15 cellular contexts compared by ENCODE assay signal in genomic region chr10:16943301-16944080, GRCh38.
DNase-seq lines count a peak whose midpoint lies in the region; ATAC-seq and TF ChIP-seq lines count a peak whose summit lies in the region.
"Had no signal": no experiment of that assay in that cellular context is flagged by ENCODE, and none has a peak within 500 bp of the region (broad histone marks: within the 10 kb centered on the region; RNA-seq: fewer than 3 reads in every experiment).

No MANE protein-coding gene starts in this region.

- no peak for TF ChIP-seq RAD21 in neural cell (conservative IDR thresholded peaks at IDR 0.05)

- intact Hi-C loops in breast epithelium (cut with DNase I; ENCODE audit: low total_unique reads), result no loop called here
- intact Hi-C loops in mammary epithelial cell (cut with micrococcal nuclease), result no loop called here
- intact Hi-C loops in aorta (cut with DNase I), result loop anchor here in 1 of 2 donors (5.0 to 10.0 kb wide), 3 partner anchors 51 to 314 kb away; no protein-coding TSS in a partner anchor

- H3K9me3 ChIP-seq in breast epithelium (no peaks in the 10 kb centered on the region), mammary epithelial cell (replicated peaks; ENCODE audit: insufficient read depth, low read length) (no peaks in the 10 kb centered on the region), neural cell (ENCODE audit: low read length) (no peaks in the 10 kb centered on the region), aorta (ENCODE audit: control insufficient read depth, low read length) (no peaks in the 10 kb centered on the region)
- H3K9me3 ChIP-seq: colonic mucosa, gastrocnemius medialis, testis had no signal

- DNase-seq in breast epithelium (ENCODE audit: low spot score in 2 of 2), result no peak
- no peak for DNase-seq in mammary epithelial cell
- DNase-seq in choroid plexus epithelial cell (ENCODE audit: low read depth), result peak; percentile 49
- no peak for DNase-seq in aorta
- no peak for DNase-seq in NK-92 (lab: John Stamatoyannopoulos, UW; ENCODE audit: unreplicated experiment)
- DNase-seq: activated naive CD4-positive, alpha-beta T cell treated with anti-CD3 and anti-CD28 coated beads, Interleukin-2, amount 50 U/mL, for 16 hours; colonic mucosa; gastrocnemius medialis; NCI-H187; NCI-H69; testis had no signal

- CTCF ChIA-PET in mammary epithelial cell (lab: Charles Lee; ENCODE audit: low non-redundant PET), result no interaction called here

- H4K20me1 ChIP-seq in mammary epithelial cell (ENCODE audit: insufficient read depth, low read length), result no peaks in the 10 kb centered on the region
- no peaks in the 10 kb centered on the region for H4K20me1 ChIP-seq in neural cell (ENCODE audit: insufficient read depth)

- no peak overlapping the region for H3K4me3 ChIP-seq in breast epithelium
- no peak overlapping the region for H3K4me3 ChIP-seq in mammary epithelial cell (replicated peaks in 1 of 3; ENCODE audit: insufficient read depth in 1 of 3, low read depth in 2 of 3, low read length in 3 of 3)
- no peak overlapping the region for H3K4me3 ChIP-seq in choroid plexus epithelial cell (ENCODE audit: low read depth, low read length)
- H3K4me3 ChIP-seq in neural cell (ENCODE audit: low read length), result no peak overlapping the region
- peak overlapping the region in 1 of 2 donors; percentile 26 for H3K4me3 ChIP-seq in aorta (ENCODE audit: low read length in 2 of 2)
- H3K4me3 ChIP-seq: colonic mucosa, gastrocnemius medialis, testis had no signal

- H3K4me2 ChIP-seq in mammary epithelial cell (ENCODE audit: insufficient read depth, low read depth, low read length) (no peak overlapping the region), neural cell (ENCODE audit: low read length) (no peak overlapping the region)
- H3K4me2 ChIP-seq: KMS-11 had no signal

- H3K36me3 ChIP-seq in breast epithelium (no peaks in the 10 kb centered on the region), mammary epithelial cell (ENCODE audit: insufficient read depth, low read length) (no peaks in the 10 kb centered on the region), neural cell (ENCODE audit: insufficient read depth, low read length) (no peaks in the 10 kb centered on the region), aorta (ENCODE audit: control insufficient read depth in 1 of 2, insufficient read depth in 2 of 2, low read length in 1 of 2) (no peaks in the 10 kb centered on the region)
- H3K36me3 ChIP-seq: colonic mucosa, gastrocnemius medialis had no signal

- H3K9ac ChIP-seq in mammary epithelial cell (ENCODE audit: insufficient read depth, low read length), result no peak overlapping the region
- no peak overlapping the region for H3K9ac ChIP-seq in neural cell (ENCODE audit: low read length)
- H3K9ac ChIP-seq: KMS-11 had no signal

- no peaks in the 10 kb centered on the region for H3K9me2 ChIP-seq in neural cell (ENCODE audit: insufficient read depth, low read length)

- no peaks in the 10 kb centered on the region for H3K4me1 ChIP-seq in breast epithelium
- no peaks in the 10 kb centered on the region for H3K4me1 ChIP-seq in mammary epithelial cell (ENCODE audit: insufficient read depth, low read length)
- peaks cover 0 to 3% of the 10 kb centered on the region in 2 donors for H3K4me1 ChIP-seq in aorta (ENCODE audit: control insufficient read depth in 1 of 2, insufficient read depth in 2 of 2, low read length in 2 of 2)
- H3K4me1 ChIP-seq: colonic mucosa, testis had no signal

- H3K79me2 ChIP-seq in mammary epithelial cell (ENCODE audit: insufficient read depth, low read length) (no peaks in the 10 kb centered on the region), neural cell (replicated peaks; ENCODE audit: insufficient read depth, low read length) (no peaks in the 10 kb centered on the region)

- H3K27ac ChIP-seq in breast epithelium, result peak overlapping the region; percentile 40 to 53
- H3K27ac ChIP-seq in mammary epithelial cell (ENCODE audit: insufficient read depth, low read depth, low read length), result no peak overlapping the region
- H3K27ac ChIP-seq in neural cell (ENCODE audit: low read length), result peak overlapping the region; percentile 36
- H3K27ac ChIP-seq in aorta (ENCODE audit: low read depth in 1 of 2, low read length in 2 of 2), result no peak overlapping the region
- H3K27ac ChIP-seq: colonic mucosa, KMS-11 had no signal

- 97% methylated on average over 7 of the region's 7 CpGs for WGBS in mammary epithelial cell (ENCODE audit: low coverage, missing lambda C conversion rate)
- WGBS in aorta, 2 donors, result 14 to 17% methylated on average over 7 of the region's 7 CpGs

- no peak for TF ChIP-seq EP300 in neural cell (conservative IDR thresholded peaks at IDR 0.05; ENCODE audit: poor library complexity, severe bottlenecking)

- no peaks in the 10 kb centered on the region for H3F3A ChIP-seq in neural cell (ENCODE audit: insufficient read depth, low read length, poor library complexity, severe bottlenecking)

- TF ChIP-seq POLR2A in breast epithelium (IDR thresholded peaks at IDR 0.05), result no peak

- dilution Hi-C loops in mammary epithelial cell (cut with HindIII; ENCODE audit: low sequenced_read_pairs), result no loop called here

- in situ Hi-C loops in mammary epithelial cell (cut with MboI; ENCODE audit: low sequenced_read_pairs in 2 of 2), result no loop called here

- no peaks in the 10 kb centered on the region for H3K27me3 ChIP-seq in breast epithelium
- H3K27me3 ChIP-seq in mammary epithelial cell (ENCODE audit: insufficient read depth, low read length), result no peaks in the 10 kb centered on the region
- no peaks in the 10 kb centered on the region for H3K27me3 ChIP-seq in neural cell (ENCODE audit: insufficient read depth, low read depth, low read length)
- H3K27me3 ChIP-seq in aorta (ENCODE audit: control insufficient read depth in 1 of 2, insufficient read depth in 2 of 2, low read length in 1 of 2), result no peaks in the 10 kb centered on the region
- H3K27me3 ChIP-seq: colonic mucosa, gastrocnemius medialis, testis had no signal

- TF ChIP-seq CTCF in breast epithelium (IDR thresholded peaks at IDR 0.05), result no peak
- TF ChIP-seq CTCF in mammary epithelial cell (conservative IDR thresholded peaks at IDR 0.05 in 1 of 2, IDR thresholded peaks at IDR 0.05 in 1 of 2; ENCODE audit: extremely low read depth in 1 of 2, insufficient read depth in 1 of 2, low read depth in 1 of 2, low read length in 2 of 2), result no peak
- TF ChIP-seq CTCF in choroid plexus epithelial cell (conservative IDR thresholded peaks at IDR 0.05; ENCODE audit: low read depth, low read length), result no peak
- peak; percentile 20 for TF ChIP-seq CTCF in neural cell (IDR thresholded peaks at IDR 0.05; ENCODE audit: poor library complexity, severe bottlenecking)

- ATAC-seq in aorta (ENCODE audit: low FRiP score) (peak; percentile 79), HG02840 (IDR thresholded peaks at IDR 0.05; ENCODE audit: low FRiP score, unreplicated experiment) (no peak), GM19023 (IDR thresholded peaks at IDR 0.05; ENCODE audit: unreplicated experiment) (no peak)
- ATAC-seq: gastrocnemius medialis had no signal

- no peak overlapping the region for H2AFZ ChIP-seq in mammary epithelial cell (ENCODE audit: low read depth, low read length)
- no peak overlapping the region for H2AFZ ChIP-seq in neural cell (ENCODE audit: low read depth, low read length)

- BruUV-seq in mammary epithelial cell (replicated peaks; lab: Mats Ljungman, UMichigan), result no TSS peak

TF ChIP-seq in neural cell, 6 proteins besides CTCF, POLR2A, EP300 and RAD21:
- no peak for TF ChIP-seq REST (IDR thresholded peaks at IDR 0.05; ENCODE audit: borderline replicate concordance)

Comparison
In these comparisons a context has a peak if more than half of its experiments do, and no peak if none do; other contexts are left out.
1. H3K27ac ChIP-seq: peak in breast epithelium (2 of 2) and neural cell (single experiment); none in mammary epithelial cell (single experiment) and aorta (0 of 2).